Comparison of ENCODE assay signal across 28 cellular contexts in genomic region chr2:234187646-234188174, GRCh38.
"Had no signal": no experiment of that assay in that cellular context is flagged by ENCODE, and none has a peak within 500 bp of the region (broad histone marks: within the 10 kb centered on the region; RNA-seq: fewer than 3 reads in every experiment).

No MANE protein-coding gene starts in this region.

- H3K27me3 ChIP-seq: foreskin keratinocyte, hepatocyte, neutrophil, right atrium auricular region, thyroid gland, vagina had no signal

- ATAC-seq: foreskin keratinocyte; gastroesophageal sphincter; heart left ventricle; left lobe of liver; mucosa of descending colon; natural killer cell treated with Interleukin-12 subunit alpha and Interleukin-12 subunit beta and Interleukin-15 and Interleukin-18, amount 100 ng/mL, for 72 hours; sciatic nerve; stimulated activated naive CD8-positive, alpha-beta T cell treated with anti-CD3 and anti-CD28 coated beads, Interleukin-15, amount 100 ng/mL, for 72 hours had no signal

- DNase-seq: dermis blood vessel endothelial cell; effector memory CD4-positive, alpha-beta T cell; foreskin keratinocyte; heart left ventricle; kidney; mucosa of descending colon; naive B cell; stimulated activated CD4-positive, alpha-beta T cell treated with anti-CD3 and anti-CD28 coated beads, Interleukin-12 subunit alpha, Interleukin-12 subunit beta, amount 100 ng/mL, for 4 hours; stimulated activated CD4-positive, alpha-beta T cell treated with anti-CD3 and anti-CD28 coated beads, Interleukin-1b, Interleukin-23, amount 100 ng/mL, for 48 hours; stimulated activated CD4-positive, alpha-beta T cell treated with anti-CD3 and anti-CD28 coated beads, Interleukin-4, amount 100 ng/mL, for 1 hour; stimulated activated CD8-positive, alpha-beta memory T cell treated with anti-CD3 and anti-CD28 coated beads, Interleukin-4, amount 100 ng/mL, for 48 hours; stimulated activated naive CD4-positive, alpha-beta T cell; stimulated activated naive CD8-positive, alpha-beta T cell treated with anti-CD3 and anti-CD28 coated beads, Interleukin-15, amount 100 ng/mL, for 72 hours; thyroid gland; trophoblast cell had no signal

- H2AFZ ChIP-seq: hepatocyte, parathyroid adenoma had no signal

- FAIRE-seq: endothelial cell of umbilical vein, kidney had no signal

- H3K4me1 ChIP-seq: esophagus muscularis mucosa, gastroesophageal sphincter, parathyroid adenoma, right atrium auricular region, thyroid gland, vagina had no signal

- H3K27ac ChIP-seq: esophagus muscularis mucosa, foreskin keratinocyte, gastroesophageal sphincter, heart left ventricle, hepatocyte, neutrophil, parathyroid adenoma, right atrium auricular region, thyroid gland, vagina had no signal

- H3K36me3 ChIP-seq: esophagus muscularis mucosa, gastroesophageal sphincter, heart left ventricle, neutrophil, right atrium auricular region, thyroid gland, vagina had no signal

- H3K9ac ChIP-seq: parathyroid adenoma had no signal

- H3K4me2 ChIP-seq: hepatocyte, smooth muscle cell had no signal

- H3K79me2 ChIP-seq: hepatocyte, parathyroid adenoma had no signal

- H3K9me3 ChIP-seq: esophagus muscularis mucosa, gastroesophageal sphincter, heart left ventricle, mucosa of descending colon, neutrophil, right atrium auricular region, thyroid gland, vagina had no signal

- H3K4me3 ChIP-seq: esophagus muscularis mucosa, gastroesophageal sphincter, heart left ventricle, hepatocyte, lung, mucosa of descending colon, right atrium auricular region, smooth muscle cell, thyroid gland, vagina had no signal
